ENCODE assay signal across 1 cellular context in genomic region chr21:45293214-45293725, GRCh38.
TF ChIP-seq lines count a peak whose summit lies in the region.

No MANE protein-coding gene starts in this region.

TF ChIP-seq in HepG2, 621 proteins besides CTCF, POLR2A, EP300 and RAD21 (continued from another document):
- TF ChIP-seq POLR2G (IDR thresholded peaks at IDR 0.05; ENCODE audit: low read depth, low read length) (peak; percentile 9; the same call in 1 of the 2 replicates), ZNF83 (CRISPR knock-in tag; IDR thresholded peaks at IDR 0.05; ENCODE audit: borderline replicate concordance) (no peak), MEIS1 (CRISPR knock-in tag; IDR thresholded peaks at IDR 0.05; ENCODE audit: borderline replicate concordance) (no peak), ZNF891 (CRISPR knock-in tag; IDR thresholded peaks at IDR 0.05) (0 out of 2 replicates have a peak, but pooled peaks have one; percentile 30), SP4 (CRISPR knock-in tag; IDR thresholded peaks at IDR 0.05) (no peak), MBNL3 (CRISPR knock-in tag; conservative IDR thresholded peaks at IDR 0.05) (no peak), ZNF776 (CRISPR knock-in tag; IDR thresholded peaks at IDR 0.05) (no peak), MAZ (IDR thresholded peaks at IDR 0.05; ENCODE audit: borderline replicate concordance, low read depth, low read length) (no peak), MAZ (CRISPR knock-in tag; IDR thresholded peaks at IDR 0.05; ENCODE audit: low read depth) (no peak), BCL6 (CRISPR knock-in tag; IDR thresholded peaks at IDR 0.05) (no peak), ZNF782 (CRISPR knock-in tag; IDR thresholded peaks at IDR 0.05; ENCODE audit: borderline replicate concordance) (no peak), ZNF143 (CRISPR knock-in tag; IDR thresholded peaks at IDR 0.05) (no peak), MTF1 (CRISPR knock-in tag; IDR thresholded peaks at IDR 0.05) (no peak), HNRNPUL1 (IDR thresholded peaks at IDR 0.05; ENCODE audit: low read depth, low read length) (no peak), REXO4 (CRISPR knock-in tag; IDR thresholded peaks at IDR 0.05; ENCODE audit: borderline replicate concordance) (no peak)
TF ChIP-seq in HepG2: peak in this region for 6.
